14 cellular contexts compared by ENCODE assay signal in genomic region chr10:69421611-69422308, GRCh38. TPM values are rescaled to one million over a fixed set of nuclear protein-coding genes. Genes with fewer than 3 reads are reported as not detected.
DNase-seq lines count a peak whose midpoint lies in the region; ATAC-seq, FAIRE-seq and TF ChIP-seq lines count a peak whose summit lies in the region.
"Had no signal": no experiment of that assay in that cellular context is flagged by ENCODE, and none has a peak within 500 bp of the region (broad histone marks: within the 10 kb centered on the region; RNA-seq: fewer than 3 reads in every experiment).

No MANE protein-coding gene starts in this region.

- H3K9me3 ChIP-seq in mucosa of descending colon = no peaks in the 10 kb centered on the region
- H3K9me3 ChIP-seq in endodermal cell (ENCODE audit: control insufficient read depth, low read length) = no peaks in the 10 kb centered on the region
- H3K9me3 ChIP-seq: ascending aorta had no signal

- H3K4me3 ChIP-seq in bronchial epithelial cell (ENCODE audit: low read depth, low read length) = no peak overlapping the region
- no peak overlapping the region for H3K4me3 ChIP-seq in mucosa of descending colon
- H3K4me3 ChIP-seq in endodermal cell (ENCODE audit: low read length) = no peak overlapping the region
- H3K4me3 ChIP-seq: ascending aorta had no signal

- FAIRE-seq in bronchial epithelial cell (lab: Jason Lieb, UNC) = no peak

- H3K9ac ChIP-seq in endodermal cell (ENCODE audit: extremely low read depth, low read length, poor library complexity, severe bottlenecking) = no peak overlapping the region
- H3K9ac ChIP-seq: KMS-11 had no signal

- H3K36me3 ChIP-seq in bronchial epithelial cell (ENCODE audit: control insufficient read depth, insufficient read depth, low read length) (no peaks in the 10 kb centered on the region), mucosa of descending colon (ENCODE audit: low read depth) (no peaks in the 10 kb centered on the region), endodermal cell (ENCODE audit: control insufficient read depth, insufficient read depth, low read length) (no peaks in the 10 kb centered on the region)
- H3K36me3 ChIP-seq: ascending aorta had no signal

- H3K27me3 Mint-ChIP-seq in endodermal cell (ENCODE audit: insufficient read depth) = peaks cover 10% of the 10 kb centered on the region
- H3K27me3 Mint-ChIP-seq: stimulated activated naive CD8-positive, alpha-beta T cell treated with anti-CD3 and anti-CD28 coated beads, Interleukin-15, Interleukin-2, amounts not matched to agents 100 ng/mL and 50 ng/mL, for 24 hours had no signal

- 89 to 96% methylated on average over 8 to 13 of the region's 13 CpGs for WGBS in endodermal cell (ENCODE audit: insufficient coverage in 1 of 2, insufficient read length in 1 of 2), 2 experiments

- H3K4me1 ChIP-seq in mucosa of descending colon (ENCODE audit: low read depth) (peaks cover 52% of the 10 kb centered on the region), endodermal cell (ENCODE audit: control insufficient read depth, insufficient read depth, low read length) (no peaks in the 10 kb centered on the region)

- no peaks in the 10 kb centered on the region for H3K36me3 Mint-ChIP-seq in endodermal cell (ENCODE audit: low read depth)

- TF ChIP-seq CTCF in bronchial epithelial cell (IDR thresholded peaks at IDR 0.05; ENCODE audit: insufficient read depth, low read length, severe bottlenecking) (no peak), mucosa of descending colon (IDR thresholded peaks at IDR 0.05) (no peak), endodermal cell (conservative IDR thresholded peaks at IDR 0.05) (no peak)

- intact Hi-C loops in mucosa of descending colon (cut with DNase I, micrococcal nuclease) = no loop called here

- no peaks in the 10 kb centered on the region for H3K9me3 Mint-ChIP-seq in endodermal cell
- H3K9me3 Mint-ChIP-seq: stimulated activated naive CD8-positive, alpha-beta T cell treated with anti-CD3 and anti-CD28 coated beads, Interleukin-15, Interleukin-2, amounts not matched to agents 100 ng/mL and 50 ng/mL, for 24 hours had no signal

- ATAC-seq in mucosa of descending colon = no peak

- no peak overlapping the region for H3K4me3 Mint-ChIP-seq in endodermal cell
- H3K4me3 Mint-ChIP-seq: immature natural killer cell; stimulated activated naive CD8-positive, alpha-beta T cell treated with anti-CD3 and anti-CD28 coated beads, Interleukin-15, Interleukin-2, amounts not matched to agents 100 ng/mL and 50 ng/mL, for 24 hours had no signal

- DNase-seq in COLO668 (lab: John Stamatoyannopoulos, UW; ENCODE audit: unreplicated experiment) (peak; percentile 42), NCI-H1417 (lab: John Stamatoyannopoulos, UW) (peak; percentile 12 to 61 (median 43)), bronchial epithelial cell (ENCODE audit: low read depth) (peak; percentile 56), mucosa of descending colon (peak in 2 of 3 donors; percentile 43 to 60), glomerular visceral epithelial cell (ENCODE audit: extremely low spot score) (no peak), caudate nucleus (lab: John Stamatoyannopoulos, UW) (no peak), endodermal cell (no peak), iPS-NIHi7 (ENCODE audit: extremely low spot score) (no peak)
- DNase-seq: immature natural killer cell, T-helper 2 cell had no signal

- H3K4me1 Mint-ChIP-seq in endodermal cell = peaks cover 9% of the 10 kb centered on the region

- H3K27ac ChIP-seq in caudate nucleus (ENCODE audit: low read depth, low read length) = no peak overlapping the region
- no peak overlapping the region for H3K27ac ChIP-seq in endodermal cell (ENCODE audit: low read depth, low read length)
- H3K27ac ChIP-seq: ascending aorta, KMS-11 had no signal

- no peaks in the 10 kb centered on the region for H3K27me3 ChIP-seq in bronchial epithelial cell (ENCODE audit: control insufficient read depth, insufficient read depth, low read length)
- no peaks in the 10 kb centered on the region for H3K27me3 ChIP-seq in endodermal cell (ENCODE audit: control insufficient read depth, insufficient read depth, low read length, poor library complexity, severe bottlenecking)
- H3K27me3 ChIP-seq: ascending aorta had no signal

- no peak overlapping the region for H3K27ac Mint-ChIP-seq in endodermal cell
- H3K27ac Mint-ChIP-seq: immature natural killer cell; stimulated activated naive CD8-positive, alpha-beta T cell treated with anti-CD3 and anti-CD28 coated beads, Interleukin-15, Interleukin-2, amounts not matched to agents 100 ng/mL and 50 ng/mL, for 24 hours had no signal

RNA-seq across cellular contexts. Expression of gene TACR2, which starts 5.0 kb away (rescaled TPM):
- total RNA-seq in bronchial epithelial cell (under 0.01 TPM in 1 of 2 replicates, not detected in the other), mucosa of descending colon (100 to 1,000 TPM in 1 of 3 donors, 1 to 10 TPM in 2; 6.3 to 204 (median 9.5) TPM), endodermal cell (not detected)
- not detected for polyA plus RNA-seq in endodermal cell (2013, experiment 1 of 2)
- not detected for polyA plus RNA-seq in endodermal cell (2013, experiment 2 of 2)
- total RNA-seq: ascending aorta had no signal
- polyA plus RNA-seq: neural cell had no signal

RNA-seq across cellular contexts. Expression of gene TSPAN15, which starts 29.5 kb away (rescaled TPM):
- total RNA-seq in bronchial epithelial cell (12.1 and 14.8 TPM in 2 replicates), mucosa of descending colon (100 to 1,000 TPM; 118 to 183 (median 139) TPM), endodermal cell (10 to 100 TPM; 10.1 to 15.8 TPM)
- 9.4 TPM for polyA plus RNA-seq in endodermal cell (2013, experiment 1 of 2)
- 7.9 TPM for polyA plus RNA-seq in endodermal cell (2013, experiment 2 of 2)

Comparison
In these comparisons a context has a peak if more than half of its experiments do, and no peak if none do; other contexts are left out.
1. DNase-seq: peak in COLO668 (single experiment), NCI-H1417 (3 of 3), bronchial epithelial cell (single experiment) and mucosa of descending colon (2 of 3); none in glomerular visceral epithelial cell (single experiment), caudate nucleus (0 of 61), endodermal cell (single experiment) and iPS-NIHi7 (single experiment).